ENCODE assay signal across 29 cellular contexts in genomic region chr12:131528144-131528543, GRCh38.
"Had no signal": no experiment of that assay in that cellular context is flagged by ENCODE, and none has a peak within 500 bp of the region (broad histone marks: within the 10 kb centered on the region; RNA-seq: fewer than 3 reads in every experiment).

No MANE protein-coding gene starts in this region.

- H3K4me3 ChIP-seq: SJCRH30, SK-N-MC had no signal

- H3K9me3 ChIP-seq: SJCRH30 had no signal

- H3K27me3 ChIP-seq: brain microvascular endothelial cell, SJCRH30 had no signal

- H3K27ac Mint-ChIP-seq: activated CD4-positive, alpha-beta T cell treated with anti-CD3 and anti-CD28 coated beads, Interleukin-2, amount 10 ng/mL, durations not matched to agents 24 days and 14 days; activated CD8-positive, alpha-beta T cell treated with anti-CD3 and anti-CD28 coated beads for 36 hours; activated naive CD8-positive, alpha-beta T cell treated with anti-CD3 and anti-CD28 coated beads for 36 hours; activated T-cell treated with anti-CD3 and anti-CD28 coated beads, Interleukin-2, amount 50 U/mL, for 72 hours; activated T-helper 17 cell treated with anti-CD3 and anti-CD28 coated beads, Interleukin-2, amount 50 U/mL, for 72 hours; T-helper 1 cell treated with Interleukin-12 subunit alpha and Interleukin-12 subunit beta and Interleukin-4 antibody, amounts not matched to agents 30 μg/mL and 1 μg/mL, for 36 hours; T-helper 2 cell treated with Interferon-gamma antibody and Interleukin-4, amounts not matched to agents 5 μg/mL and 100 μg/mL, for 36 hours had no signal

- H3K36me3 Mint-ChIP-seq: activated naive CD8-positive, alpha-beta T cell treated with anti-CD3 and anti-CD28 coated beads for 36 hours had no signal

- H3K4me1 ChIP-seq: SJCRH30 had no signal

- FAIRE-seq: TTC549 had no signal

- H3K9me3 Mint-ChIP-seq: activated CD4-positive, alpha-beta T cell treated with anti-CD3 and anti-CD28 coated beads, Interleukin-2, amount 10 ng/mL, durations not matched to agents 24 days and 14 days; activated CD8-positive, alpha-beta T cell treated with anti-CD3 and anti-CD28 coated beads for 36 hours; activated naive CD8-positive, alpha-beta T cell treated with anti-CD3 and anti-CD28 coated beads for 36 hours; activated T-cell treated with anti-CD3 and anti-CD28 coated beads, Interleukin-2, amount 50 U/mL, for 72 hours; activated T-helper 17 cell treated with anti-CD3 and anti-CD28 coated beads, Interleukin-2, amount 50 U/mL, for 72 hours; T-helper 1 cell treated with Interleukin-12 subunit alpha and Interleukin-12 subunit beta and Interleukin-4 antibody, amounts not matched to agents 30 μg/mL and 1 μg/mL, for 36 hours; T-helper 2 cell treated with Interferon-gamma antibody and Interleukin-4, amounts not matched to agents 5 μg/mL and 100 μg/mL, for 36 hours had no signal

- H3K36me3 ChIP-seq: brain microvascular endothelial cell, SJCRH30 had no signal

- ATAC-seq: activated CD8-positive, alpha-beta T cell treated with anti-CD3 and anti-CD28 coated beads for 36 hours; activated T-cell treated with anti-CD3 and anti-CD28 coated beads, Interleukin-2, amount 50 U/mL, for 72 hours; activated T-helper 17 cell treated with anti-CD3 and anti-CD28 coated beads, Interleukin-2, amount 50 U/mL, for 72 hours; Panc1 had no signal

- DNase-seq: activated CD4-positive, alpha-beta T cell treated with anti-CD3 and anti-CD28 coated beads, Interleukin-2, amount 10 ng/mL, durations not matched to agents 24 days and 14 days; activated CD4-positive, alpha-beta T cell treated with anti-CD3 and anti-CD28 coated beads, Interleukin-2, amount 50 U/mL, for 4 hours; activated CD8-positive, alpha-beta T cell treated with anti-CD3 and anti-CD28 coated beads for 36 hours; activated effector memory CD4-positive, alpha-beta T cell treated with anti-CD3 and anti-CD28 coated beads, Interleukin-2, amount 50 U/mL, for 16 hours; activated naive CD4-positive, alpha-beta T cell; activated naive CD4-positive, alpha-beta T cell treated with anti-CD3 and anti-CD28 coated beads, Interleukin-2, amount 50 U/mL, for 16 hours; activated naive CD8-positive, alpha-beta T cell treated with anti-CD3 and anti-CD28 coated beads for 36 hours; activated T-cell treated with anti-CD3 and anti-CD28 coated beads, Interleukin-2, amount 50 U/mL, for 1 hour; activated T-cell treated with anti-CD3 and anti-CD28 coated beads, Interleukin-2, amount 50 U/mL, for 72 hours; amniotic stem cell; aorta; brain microvascular endothelial cell; central memory CD4-positive, alpha-beta T cell; MM.1S; MV-4-11; NCI-H1092; NCI-H1436 treated with DMSO at 0.1 percent for 48 hours; NCI-H1694 treated with DMSO at 0.1 percent for 48 hours; NCI-H2029; NCI-H345; NCI-H524 treated with DMSO at 0.1 percent for 48 hours; SHP77; SJCRH30 had no signal

- H3K27ac ChIP-seq: brain microvascular endothelial cell, SJCRH30, SK-N-MC had no signal

- H3K4me1 Mint-ChIP-seq: activated CD4-positive, alpha-beta T cell treated with anti-CD3 and anti-CD28 coated beads, Interleukin-2, amount 10 ng/mL, durations not matched to agents 24 days and 14 days; activated T-helper 17 cell treated with anti-CD3 and anti-CD28 coated beads, Interleukin-2, amount 50 U/mL, for 72 hours had no signal

- H3K27me3 Mint-ChIP-seq: activated CD4-positive, alpha-beta T cell treated with anti-CD3 and anti-CD28 coated beads, Interleukin-2, amount 10 ng/mL, durations not matched to agents 24 days and 14 days; activated naive CD8-positive, alpha-beta T cell treated with anti-CD3 and anti-CD28 coated beads for 36 hours; activated T-helper 17 cell treated with anti-CD3 and anti-CD28 coated beads, Interleukin-2, amount 50 U/mL, for 72 hours had no signal

- H3K4me3 Mint-ChIP-seq: activated CD4-positive, alpha-beta T cell treated with anti-CD3 and anti-CD28 coated beads, Interleukin-2, amount 10 ng/mL, durations not matched to agents 24 days and 14 days; activated CD8-positive, alpha-beta T cell treated with anti-CD3 and anti-CD28 coated beads for 36 hours; activated naive CD8-positive, alpha-beta T cell treated with anti-CD3 and anti-CD28 coated beads for 36 hours; activated T-cell treated with anti-CD3 and anti-CD28 coated beads, Interleukin-2, amount 50 U/mL, for 72 hours; activated T-helper 17 cell treated with anti-CD3 and anti-CD28 coated beads, Interleukin-2, amount 50 U/mL, for 72 hours; T-helper 1 cell treated with Interleukin-12 subunit alpha and Interleukin-12 subunit beta and Interleukin-4 antibody, amounts not matched to agents 30 μg/mL and 1 μg/mL, for 36 hours; T-helper 2 cell treated with Interferon-gamma antibody and Interleukin-4, amounts not matched to agents 5 μg/mL and 100 μg/mL, for 36 hours had no signal
